In the genomic region with DNA sequence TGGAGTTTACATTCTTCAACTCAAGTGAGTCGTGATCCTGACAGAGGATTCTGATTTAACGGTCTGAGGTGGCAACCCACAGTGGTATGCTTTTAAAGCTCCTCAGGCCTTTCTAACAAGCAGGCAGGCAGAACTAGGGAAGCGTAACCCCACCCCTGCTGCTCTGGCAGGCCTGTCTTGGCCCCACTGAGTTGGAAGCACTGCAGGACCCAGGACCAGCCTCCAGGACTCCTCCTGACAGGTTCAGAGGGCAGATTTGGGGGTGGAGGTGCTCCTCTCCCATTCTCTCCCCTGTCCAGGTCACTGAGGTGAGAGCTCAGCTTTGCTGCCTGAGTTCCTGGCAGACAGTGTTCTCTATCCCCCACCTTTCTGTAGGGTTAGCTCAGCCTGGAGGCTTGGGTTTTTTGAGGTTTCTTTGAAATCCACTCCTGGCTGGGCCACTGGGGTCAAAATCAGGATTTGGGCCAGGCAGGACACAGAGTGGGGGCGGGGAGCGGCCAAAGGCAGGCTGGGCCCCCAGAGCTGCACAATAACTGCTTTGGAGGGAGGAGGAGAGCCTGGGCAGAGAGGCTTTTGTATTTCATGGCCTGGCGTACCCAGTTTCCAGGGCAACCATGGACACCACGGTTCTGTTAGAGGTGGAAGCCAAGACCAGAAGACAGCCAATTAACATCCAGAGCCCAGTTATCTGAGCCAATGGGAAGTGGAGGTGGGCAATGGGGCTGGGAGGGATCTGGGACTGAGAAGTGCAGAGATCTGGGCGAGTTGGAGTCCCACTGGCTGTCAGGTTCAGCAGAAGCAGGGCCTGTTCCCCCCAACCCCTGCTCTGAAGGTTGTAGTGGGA, we compare ENCODE assay signal across 9 cellular contexts. TPM values are rescaled to one million over a fixed set of nuclear protein-coding genes. Genes with fewer than 3 reads are reported as not detected.
DNase-seq lines count a peak whose midpoint lies in the region; ATAC-seq and TF ChIP-seq lines count a peak whose summit lies in the region.
"Had no signal": no experiment of that assay in that cellular context is flagged by ENCODE, and none has a peak within 500 bp of the region (broad histone marks: within the 10 kb centered on the region; RNA-seq: fewer than 3 reads in every experiment).

No MANE protein-coding gene starts in this region.

- no peaks in the 10 kb centered on the region for H3K4me1 ChIP-seq in PC-9 (replicated peaks; ENCODE audit: insufficient read depth)

- H3F3A ChIP-seq in PC-9 (ENCODE audit: insufficient read depth, low read depth): peaks cover 10% of the 10 kb centered on the region; the same call in 1 of the 2 replicates

- no peak overlapping the region for H2AFZ ChIP-seq in PC-9

- H3K27ac Mint-ChIP-seq in T-cell: no peak overlapping the region

- ATAC-seq in T-cell (replicated peaks in 1 of 4): no peak

- CTCF ChIA-PET in PC-9 (lab: Charles Lee): interaction anchor here (0.5 to 1.8 kb wide), 4 partner anchors 28 to 194 kb away, joined by 3 to 6 read pairs (median 4); partner anchors contain the start of gene LRRC59
- CTCF ChIA-PET in T-cell (lab: Charles Lee): interaction anchor here in 1 of 2 donors (0.6 to 2.6 kb wide), 3 partner anchors 8 to 120 kb away, joined by 4 to 10 read pairs (median 5); no protein-coding TSS in a partner anchor

- no peak overlapping the region for H3K4me2 ChIP-seq in PC-9

- no peaks in the 10 kb centered on the region for H3K9me3 ChIP-seq in PC-9 (ENCODE audit: insufficient read depth, low read depth)
- H3K9me3 ChIP-seq: pancreas had no signal

- H4K20me1 ChIP-seq in PC-9 (ENCODE audit: insufficient read depth): peaks cover 5% of the 10 kb centered on the region; the same call in 1 of the 2 replicates

- no peak for TF ChIP-seq CTCF in PC-9 (conservative IDR thresholded peaks at IDR 0.05)
- TF ChIP-seq CTCF in fibroblast of pulmonary artery (IDR thresholded peaks at IDR 0.05; ENCODE audit: low read length, missing control alignments): no peak

- no peaks in the 10 kb centered on the region for H3K27me3 Mint-ChIP-seq in T-cell

- H3K4me3 ChIP-seq in PC-9: no peak overlapping the region
- H3K4me3 ChIP-seq in fibroblast of pulmonary artery (replicated peaks; ENCODE audit: low read depth, low read length): no peak overlapping the region
- H3K4me3 ChIP-seq: pancreas had no signal

- POLR2A ChIA-PET in PC-9 (lab: Charles Lee; ENCODE audit: unreplicated experiment) (no interaction called here), T-cell (lab: Charles Lee) (interaction anchor here in 1 of 2 donors (1.1 kb wide), 1 partner anchor 12 kb away, joined by 3 read pairs; no protein-coding TSS in a partner anchor)

- H3K36me3 ChIP-seq in PC-9 (ENCODE audit: low read depth): peaks cover 9% of the 10 kb centered on the region

- peaks cover 11 to 13% (median 11%) of the 10 kb centered on the region in 3 donors for H3K4me1 Mint-ChIP-seq in T-cell

- H3K9me3 Mint-ChIP-seq in T-cell: no peaks in the 10 kb centered on the region

- H3K27me3 ChIP-seq in PC-9 (ENCODE audit: insufficient read depth, low read depth): no peaks in the 10 kb centered on the region
- H3K27me3 ChIP-seq: pancreas had no signal

- intact Hi-C loops in PC-9 (cut with micrococcal nuclease; ENCODE audit: unreplicated experiment): loop anchor here (5.0 kb wide), 1 partner anchor 161 kb away; the partner anchor contains the start of gene COL1A1
- intact Hi-C loops in posterior cingulate gyrus (cut with DNase I): no loop called here

- peak in 2 of 3 experiments; percentile 21 to 39 for DNase-seq in NCI-H1417 (lab: John Stamatoyannopoulos, UW)
- DNase-seq in NCI-H1417 treated with DMSO at 0.1 percent for 48 hours (lab: John Stamatoyannopoulos, UW): no peak
- DNase-seq in PC-9: no peak
- peak; percentile 55 for DNase-seq in fibroblast of pulmonary artery (ENCODE audit: low read depth)
- peak; percentile 46 to 95 (median 68) for DNase-seq in posterior cingulate gyrus
- no peak for DNase-seq in NCI-H1436 (lab: John Stamatoyannopoulos, UW)
- no peak for DNase-seq in T-cell
- DNase-seq in SW 1271 (lab: John Stamatoyannopoulos, UW): no peak
- DNase-seq: pancreas had no signal

- peaks cover 24% of the 10 kb centered on the region for H3K36me3 Mint-ChIP-seq in T-cell

- TSS peak; percentile 18 for BruUV-seq in PC-9 (replicated peaks; lab: Mats Ljungman, UMichigan)

- no peaks in the 10 kb centered on the region for H3K79me2 ChIP-seq in PC-9 (ENCODE audit: low read depth)

- H3K9me2 ChIP-seq in PC-9 (ENCODE audit: insufficient read depth): no peaks in the 10 kb centered on the region

- no peak overlapping the region for H3K4me3 Mint-ChIP-seq in T-cell

- H3K27ac ChIP-seq in PC-9: no peak overlapping the region
- H3K27ac ChIP-seq: pancreas had no signal

RNA-seq across cellular contexts. Expression of gene MRPL27, which starts 9.5 kb away (rescaled TPM):
- total RNA-seq in PC-9 (2021) (42.6 and 48.3 TPM in 2 replicates), T-cell (10 to 100 TPM; 26.0 to 35.0 (median 31.2) TPM)

RNA-seq across cellular contexts. Expression of gene EME1, which starts 9.6 kb away (rescaled TPM):
- total RNA-seq in PC-9 (2021) (18.2 and 21.0 TPM in 2 replicates), T-cell (1 to 10 TPM in 4 of 5 donors, under 1 TPM in 1; 0.75 to 2.1 (median 1.4) TPM)

RNA-seq across cellular contexts. Expression of gene XYLT2, which starts 17.5 kb away (rescaled TPM):
- total RNA-seq in PC-9 (2021) (34.0 and 37.5 TPM in 2 replicates), T-cell (10 to 100 TPM; 20.4 to 44.4 (median 40.8) TPM)

RNA-seq across cellular contexts. Expression of gene LRRC59, which starts 33.9 kb away (rescaled TPM):
- total RNA-seq in PC-9 (2021) (72.9 and 102 TPM in 2 replicates), T-cell (10 to 100 TPM; 29.4 to 41.7 (median 33.1) TPM)

Comparison
In these comparisons a context has a peak if more than half of its experiments do, and no peak if none do; other contexts are left out.
1. DNase-seq: peak in NCI-H1417 (2 of 3), fibroblast of pulmonary artery (single experiment) and posterior cingulate gyrus (10 of 10); none in NCI-H1417 treated with DMSO at 0.1 percent for 48 hours (single experiment), PC-9 (0 of 2), NCI-H1436 (single experiment), T-cell (0 of 34) and SW 1271 (0 of 2).